Comparison of ENCODE assay signal across 8 cellular contexts in genomic region chr10:111076682-111077661, GRCh38. TPM values are rescaled to one million over a fixed set of nuclear protein-coding genes. Genes with fewer than 3 reads are reported as not detected.
A peak's percentile ranks its signal among the peaks of the same experiment; 100 is the strongest.
DNase-seq lines count a peak whose midpoint lies in the region; ATAC-seq, FAIRE-seq and TF ChIP-seq lines count a peak whose summit lies in the region.

Gene ADRA2A (plus strand): TSS chr10:111077029. CDS start chr10:111077997, 968 bp downstream.

- H3K36me3 ChIP-seq in ACC112 (ENCODE audit: insufficient read depth, low read length): no peaks in the 10 kb centered on the region
- no peaks in the 10 kb centered on the region for H3K36me3 ChIP-seq in MG63
- no peaks in the 10 kb centered on the region for H3K36me3 ChIP-seq in mucosa of descending colon (ENCODE audit: low read depth)
- H3K36me3 ChIP-seq in upper lobe of right lung: no peaks in the 10 kb centered on the region

- peaks cover 76% of the 10 kb centered on the region for H3K27me3 ChIP-seq in ACC112 (ENCODE audit: insufficient read depth, low read length)
- H3K27me3 ChIP-seq in MG63: peaks cover 5% of the 10 kb centered on the region
- H3K27me3 ChIP-seq in upper lobe of right lung: peaks cover 62% of the 10 kb centered on the region

- TF ChIP-seq CTCF in VCaP (conservative IDR thresholded peaks at IDR 0.05): peak; percentile 6; the same call in 1 of the 2 replicates
- no peak for TF ChIP-seq CTCF in epithelial cell of esophagus (IDR thresholded peaks at IDR 0.05; ENCODE audit: insufficient read depth, low read depth, low read length, missing control alignments)
- TF ChIP-seq CTCF in mucosa of descending colon (IDR thresholded peaks at IDR 0.05): no peak
- TF ChIP-seq CTCF in upper lobe of right lung (IDR thresholded peaks at IDR 0.05): no peak

- FAIRE-seq in GM12891 (lab: Jason Lieb, UNC): peak; percentile 13

- no peak within 1 kb of the TSS for H3K27ac ChIP-seq in ACC112 (ENCODE audit: low read depth, low read length)
- H3K27ac ChIP-seq in VCaP: peak within 1 kb of the TSS; percentile 69
- H3K27ac ChIP-seq in upper lobe of right lung: no peak within 1 kb of the TSS

- H3K4me3 ChIP-seq in ACC112 (ENCODE audit: low read depth, low read length) (peak within 1 kb of the TSS; percentile 73), MG63 (peak within 1 kb of the TSS; percentile 50), epithelial cell of esophagus (ENCODE audit: low read length) (peak within 1 kb of the TSS; percentile 38), mucosa of descending colon (peak within 1 kb of the TSS; percentile 17), upper lobe of right lung (peak within 1 kb of the TSS; percentile 50)

- H3K9me3 ChIP-seq in MG63 (no peaks in the 10 kb centered on the region), mucosa of descending colon (no peaks in the 10 kb centered on the region), upper lobe of right lung (no peaks in the 10 kb centered on the region)

- intact Hi-C loops in mucosa of descending colon (cut with DNase I, micrococcal nuclease): loop anchor here in 1 of 2 donors (5.0 kb wide), 2 partner anchors 130 to 520 kb away; no protein-coding TSS in a partner anchor
- intact Hi-C loops in upper lobe of right lung (cut with DNase I): no loop called here

- ATAC-seq in mucosa of descending colon (peak; percentile 82), upper lobe of right lung (peak; percentile 57)

- no peak for TF ChIP-seq POLR2A in GM12891 (IDR thresholded peaks at IDR 0.05; ENCODE audit: low read depth, low read length)

- peak within 1 kb of the TSS; percentile 37 for H2AFZ ChIP-seq in ACC112 (ENCODE audit: low read length, unreplicated experiment)

- no peaks in the 10 kb centered on the region for H3K79me2 ChIP-seq in ACC112 (ENCODE audit: control insufficient read depth, insufficient read depth, low read length, unreplicated experiment)

- DNase-seq in GM12891 (ENCODE audit: insufficient read length, low spot score) (peak; percentile 54), MG63 (peak; percentile 63), epithelial cell of esophagus (ENCODE audit: low read depth) (peak; percentile 32), mucosa of descending colon (peak; percentile 50 to 79 (median 78)), upper lobe of right lung (peak; percentile 72), SKM-1 (lab: John Stamatoyannopoulos, UW; ENCODE audit: unreplicated experiment) (no peak)

- H3K4me1 ChIP-seq in ACC112 (ENCODE audit: control insufficient read depth, insufficient read depth, low read length, unreplicated experiment) (no peaks in the 10 kb centered on the region), mucosa of descending colon (ENCODE audit: low read depth) (peaks cover 22% of the 10 kb centered on the region), upper lobe of right lung (peaks cover 30% of the 10 kb centered on the region)

TF ChIP-seq in GM12891, 5 proteins besides CTCF, POLR2A, EP300 and RAD21:
- TF ChIP-seq POU2F2 (IDR thresholded peaks at IDR 0.05; ENCODE audit: low read depth, low read length) (no peak), PAX5 (IDR thresholded peaks at IDR 0.05; ENCODE audit: insufficient read depth, low read length, severe bottlenecking) (no peak), SPI1 (IDR thresholded peaks at IDR 0.05; ENCODE audit: low read depth, low read length) (no peak), TAF1 (IDR thresholded peaks at IDR 0.05; ENCODE audit: low read depth, low read length) (no peak), POLR2AphosphoS5 (IDR thresholded peaks at IDR 0.05; ENCODE audit: low read depth, low read length) (no peak)

RNA-seq across cellular contexts. Expression of gene ADRA2A, which starts in this region (rescaled TPM):
- not detected for polyA plus RNA-seq in GM12891 (2012; ENCODE audit: low read depth, missing spikeins)
- 0.37 TPM in 1 of 2 replicates, not detected in the other for total RNA-seq in MG63 (2014; rRNA removed; shearing (Covaris generic); ENCODE audit: low replicate concordance)
- 10 to 100 TPM; 10.9 to 16.2 (median 12.8) TPM for total RNA-seq in mucosa of descending colon
- 4.9 TPM for total RNA-seq in upper lobe of right lung

Comparison
In these comparisons a context has a peak if more than half of its experiments do, and no peak if none do; other contexts are left out.
1. Peak in DNase-seq and H3K4me3 ChIP-seq in MG63; RNA of the gene not detected or under 1 TPM.
2. H3K4me3 ChIP-seq: peak in every context shown above with its lines; median percentile 73 in ACC112; 50 in MG63; 50 in upper lobe of right lung; 38 in epithelial cell of esophagus; 17 in mucosa of descending colon.